Comparison of ENCODE assay signal across 18 cellular contexts in the genomic region with DNA sequence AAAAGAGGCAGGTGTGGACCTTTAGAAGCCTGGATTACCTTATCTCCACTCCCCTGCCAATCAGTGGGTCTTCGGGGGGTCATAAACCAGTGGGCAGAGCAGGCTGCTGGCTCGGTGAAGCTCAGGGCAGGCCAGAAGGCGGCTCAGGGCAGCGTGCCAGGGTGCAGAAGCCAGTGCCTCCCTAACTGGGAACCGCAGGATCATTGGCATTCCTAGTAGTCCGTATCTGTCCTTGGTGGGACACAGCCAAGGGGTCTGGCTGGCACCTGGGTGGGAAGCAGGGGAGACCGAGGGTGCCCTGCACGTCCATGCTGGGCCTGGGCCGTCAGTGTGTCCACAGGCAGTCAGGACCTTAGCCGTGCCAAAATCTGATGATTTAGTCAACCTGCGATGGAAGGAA.
"Had no signal": no experiment of that assay in that cellular context is flagged by ENCODE, and none has a peak within 500 bp of the region (broad histone marks: within the 10 kb centered on the region; RNA-seq: fewer than 3 reads in every experiment).

No MANE protein-coding gene starts in this region.

- H3K4me3 ChIP-seq: body of pancreas, gastrocnemius medialis, heart left ventricle, skin epidermis, suprapubic skin, upper lobe of left lung had no signal

- H3K27me3 ChIP-seq: body of pancreas, gastrocnemius medialis, heart left ventricle, suprapubic skin, upper lobe of left lung had no signal

- H3K9me3 ChIP-seq: body of pancreas, gastrocnemius medialis, heart left ventricle, suprapubic skin, upper lobe of left lung had no signal

- FAIRE-seq: TTC549 had no signal

- ATAC-seq: activated T-cell treated with anti-CD3 and anti-CD28 coated beads, Interleukin-2, amount 50 U/mL, for 72 hours; body of pancreas; gastrocnemius medialis; naive thymus-derived CD4-positive, alpha-beta T cell; stimulated activated naive CD8-positive, alpha-beta T cell treated with anti-CD3 and anti-CD28 coated beads, Interleukin-15, Interleukin-2, amounts not matched to agents 100 U/mL and 50 U/mL, for 24 hours had no signal

- DNase-seq: activated CD4-positive, alpha-beta T cell treated with anti-CD3 and anti-CD28 coated beads, Interleukin-2, amount 10 ng/mL, durations not matched to agents 24 days and 14 days; activated CD4-positive, CD25-positive, alpha-beta regulatory T cell; activated CD8-positive, alpha-beta memory T cell treated with anti-CD3 and anti-CD28 coated beads, Interleukin-2, amount 50 U/mL, for 48 hours; activated gamma-delta T cell treated with Interleukin-2 at 50 U/mL for 16 hours; activated T-cell treated with anti-CD3 and anti-CD28 coated beads, Interleukin-2, amount 50 U/mL, for 72 hours; amniotic stem cell; body of pancreas; central memory CD4-positive, alpha-beta T cell; dermis blood vessel endothelial cell; gastrocnemius medialis; heart left ventricle; naive thymus-derived CD4-positive, alpha-beta T cell; stimulated activated CD4-positive, alpha-beta T cell treated with anti-CD3 and anti-CD28 coated beads, Interleukin-4, amount 100 ng/mL, for 24 hours; stimulated activated naive CD8-positive, alpha-beta T cell treated with anti-CD3 and anti-CD28 coated beads, Interleukin-15, Interleukin-2, amounts not matched to agents 100 U/mL and 50 U/mL, for 24 hours; upper lobe of left lung had no signal

- H3K4me1 ChIP-seq: body of pancreas, suprapubic skin had no signal

- H3K27ac ChIP-seq: body of pancreas, heart left ventricle, skin epidermis, suprapubic skin had no signal
